Comparison of ENCODE assay signal across 1 cellular context in genomic region chr1:94961582-94961981, GRCh38.
A peak's percentile ranks its signal among the peaks of the same experiment; 100 is the strongest.
TF ChIP-seq lines count a peak whose summit lies in the region.

No MANE protein-coding gene starts in this region.

TF ChIP-seq in HepG2, 621 proteins besides CTCF, POLR2A, EP300 and RAD21 (continues in another document):
- no peak for TF ChIP-seq CBX2 (IDR thresholded peaks at IDR 0.05; ENCODE audit: low read depth, low read length)
- no peak for TF ChIP-seq CBX2 (CRISPR knock-in tag; IDR thresholded peaks at IDR 0.05; ENCODE audit: low read depth)
- peak; percentile 69; the same call in 1 of the 2 replicates for TF ChIP-seq MIXL1 (CRISPR knock-in tag; IDR thresholded peaks at IDR 0.05)
- no peak for TF ChIP-seq MAFF (IDR thresholded peaks at IDR 0.05; ENCODE audit: low read depth, low read length)
- no peak for TF ChIP-seq CCAR2 (optimal IDR thresholded peaks at IDR 0.05; ENCODE audit: low read depth, low read length)
- 0 out of 2 replicates have a peak, but pooled peaks have one; percentile 18 for TF ChIP-seq ERF (CRISPR knock-in tag; IDR thresholded peaks at IDR 0.05)
- TF ChIP-seq DMAP1 (CRISPR knock-in tag; IDR thresholded peaks at IDR 0.05), result no peak
- no peak for TF ChIP-seq ZNF235 (CRISPR knock-in tag; IDR thresholded peaks at IDR 0.05; ENCODE audit: borderline replicate concordance)
- no peak for TF ChIP-seq MTF2 (CRISPR knock-in tag; IDR thresholded peaks at IDR 0.05; ENCODE audit: borderline replicate concordance)
- TF ChIP-seq ZNF101 (CRISPR knock-in tag; IDR thresholded peaks at IDR 0.05; ENCODE audit: borderline replicate concordance, low read depth), result no peak
- no peak for TF ChIP-seq ATAD3A (CRISPR knock-in tag; IDR thresholded peaks at IDR 0.05)
- TF ChIP-seq ZNF564 (CRISPR knock-in tag; IDR thresholded peaks at IDR 0.05), result no peak
- TF ChIP-seq PCBP1 (IDR thresholded peaks at IDR 0.05; ENCODE audit: borderline replicate concordance, low read depth, low read length), result no peak
- TF ChIP-seq, protein P1, sequence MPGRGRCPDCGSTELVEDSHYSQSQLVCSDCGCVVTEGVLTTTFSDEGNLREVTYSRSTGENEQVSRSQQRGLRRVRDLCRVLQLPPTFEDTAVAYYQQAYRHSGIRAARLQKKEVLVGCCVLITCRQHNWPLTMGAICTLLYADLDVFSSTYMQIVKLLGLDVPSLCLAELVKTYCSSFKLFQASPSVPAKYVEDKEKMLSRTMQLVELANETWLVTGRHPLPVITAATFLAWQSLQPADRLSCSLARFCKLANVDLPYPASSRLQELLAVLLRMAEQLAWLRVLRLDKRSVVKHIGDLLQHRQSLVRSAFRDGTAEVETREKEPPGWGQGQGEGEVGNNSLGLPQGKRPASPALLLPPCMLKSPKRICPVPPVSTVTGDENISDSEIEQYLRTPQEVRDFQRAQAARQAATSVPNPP (CRISPR knock-in tag; IDR thresholded peaks at IDR 0.05), result no peak
- TF ChIP-seq KLF11 (CRISPR knock-in tag; IDR thresholded peaks at IDR 0.05), result no peak
- TF ChIP-seq, protein P2, sequence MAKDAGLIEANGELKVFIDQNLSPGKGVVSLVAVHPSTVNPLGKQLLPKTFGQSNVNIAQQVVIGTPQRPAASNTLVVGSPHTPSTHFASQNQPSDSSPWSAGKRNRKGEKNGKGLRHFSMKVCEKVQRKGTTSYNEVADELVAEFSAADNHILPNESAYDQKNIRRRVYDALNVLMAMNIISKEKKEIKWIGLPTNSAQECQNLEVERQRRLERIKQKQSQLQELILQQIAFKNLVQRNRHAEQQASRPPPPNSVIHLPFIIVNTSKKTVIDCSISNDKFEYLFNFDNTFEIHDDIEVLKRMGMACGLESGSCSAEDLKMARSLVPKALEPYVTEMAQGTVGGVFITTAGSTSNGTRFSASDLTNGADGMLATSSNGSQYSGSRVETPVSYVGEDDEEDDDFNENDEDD (CRISPR knock-in tag; IDR thresholded peaks at IDR 0.05; ENCODE audit: borderline replicate concordance), result no peak
- no peak for TF ChIP-seq PRDM15 (CRISPR knock-in tag; IDR thresholded peaks at IDR 0.05)
- TF ChIP-seq RBM39 (IDR thresholded peaks at IDR 0.05; ENCODE audit: low read depth, low read length, poor library complexity, severe bottlenecking), result no peak
- TF ChIP-seq ELF1 (CRISPR knock-in tag; IDR thresholded peaks at IDR 0.05), result no peak
- no peak for TF ChIP-seq ZNF44 (CRISPR knock-in tag; IDR thresholded peaks at IDR 0.05)
- TF ChIP-seq ZNF800 (CRISPR knock-in tag; IDR thresholded peaks at IDR 0.05), result no peak
- TF ChIP-seq, protein P3, sequence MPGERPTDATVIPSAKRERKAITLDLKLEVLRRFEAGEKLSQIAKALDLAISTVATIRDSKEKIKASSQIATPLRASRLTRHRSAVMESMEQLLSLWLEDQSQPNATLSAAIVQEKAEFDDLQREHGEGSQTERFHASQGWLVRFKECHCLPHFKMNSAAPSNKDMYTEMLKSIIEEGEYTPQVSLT (CRISPR knock-in tag; IDR thresholded peaks at IDR 0.05; ENCODE audit: borderline replicate concordance, low read depth), result no peak
- TF ChIP-seq ASH2L (IDR thresholded peaks at IDR 0.05; ENCODE audit: insufficient read length, low read depth, low read length), result peak; percentile 15
- TF ChIP-seq, protein P4, sequence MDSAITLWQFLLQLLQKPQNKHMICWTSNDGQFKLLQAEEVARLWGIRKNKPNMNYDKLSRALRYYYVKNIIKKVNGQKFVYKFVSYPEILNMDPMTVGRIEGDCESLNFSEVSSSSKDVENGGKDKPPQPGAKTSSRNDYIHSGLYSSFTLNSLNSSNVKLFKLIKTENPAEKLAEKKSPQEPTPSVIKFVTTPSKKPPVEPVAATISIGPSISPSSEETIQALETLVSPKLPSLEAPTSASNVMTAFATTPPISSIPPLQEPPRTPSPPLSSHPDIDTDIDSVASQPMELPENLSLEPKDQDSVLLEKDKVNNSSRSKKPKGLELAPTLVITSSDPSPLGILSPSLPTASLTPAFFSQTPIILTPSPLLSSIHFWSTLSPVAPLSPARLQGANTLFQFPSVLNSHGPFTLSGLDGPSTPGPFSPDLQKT (CRISPR knock-in tag; IDR thresholded peaks at IDR 0.05; ENCODE audit: borderline replicate concordance), result no peak
- TF ChIP-seq ZNF180 (CRISPR knock-in tag; IDR thresholded peaks at IDR 0.05; ENCODE audit: borderline replicate concordance, low read depth), result no peak
- TF ChIP-seq, protein P5, sequence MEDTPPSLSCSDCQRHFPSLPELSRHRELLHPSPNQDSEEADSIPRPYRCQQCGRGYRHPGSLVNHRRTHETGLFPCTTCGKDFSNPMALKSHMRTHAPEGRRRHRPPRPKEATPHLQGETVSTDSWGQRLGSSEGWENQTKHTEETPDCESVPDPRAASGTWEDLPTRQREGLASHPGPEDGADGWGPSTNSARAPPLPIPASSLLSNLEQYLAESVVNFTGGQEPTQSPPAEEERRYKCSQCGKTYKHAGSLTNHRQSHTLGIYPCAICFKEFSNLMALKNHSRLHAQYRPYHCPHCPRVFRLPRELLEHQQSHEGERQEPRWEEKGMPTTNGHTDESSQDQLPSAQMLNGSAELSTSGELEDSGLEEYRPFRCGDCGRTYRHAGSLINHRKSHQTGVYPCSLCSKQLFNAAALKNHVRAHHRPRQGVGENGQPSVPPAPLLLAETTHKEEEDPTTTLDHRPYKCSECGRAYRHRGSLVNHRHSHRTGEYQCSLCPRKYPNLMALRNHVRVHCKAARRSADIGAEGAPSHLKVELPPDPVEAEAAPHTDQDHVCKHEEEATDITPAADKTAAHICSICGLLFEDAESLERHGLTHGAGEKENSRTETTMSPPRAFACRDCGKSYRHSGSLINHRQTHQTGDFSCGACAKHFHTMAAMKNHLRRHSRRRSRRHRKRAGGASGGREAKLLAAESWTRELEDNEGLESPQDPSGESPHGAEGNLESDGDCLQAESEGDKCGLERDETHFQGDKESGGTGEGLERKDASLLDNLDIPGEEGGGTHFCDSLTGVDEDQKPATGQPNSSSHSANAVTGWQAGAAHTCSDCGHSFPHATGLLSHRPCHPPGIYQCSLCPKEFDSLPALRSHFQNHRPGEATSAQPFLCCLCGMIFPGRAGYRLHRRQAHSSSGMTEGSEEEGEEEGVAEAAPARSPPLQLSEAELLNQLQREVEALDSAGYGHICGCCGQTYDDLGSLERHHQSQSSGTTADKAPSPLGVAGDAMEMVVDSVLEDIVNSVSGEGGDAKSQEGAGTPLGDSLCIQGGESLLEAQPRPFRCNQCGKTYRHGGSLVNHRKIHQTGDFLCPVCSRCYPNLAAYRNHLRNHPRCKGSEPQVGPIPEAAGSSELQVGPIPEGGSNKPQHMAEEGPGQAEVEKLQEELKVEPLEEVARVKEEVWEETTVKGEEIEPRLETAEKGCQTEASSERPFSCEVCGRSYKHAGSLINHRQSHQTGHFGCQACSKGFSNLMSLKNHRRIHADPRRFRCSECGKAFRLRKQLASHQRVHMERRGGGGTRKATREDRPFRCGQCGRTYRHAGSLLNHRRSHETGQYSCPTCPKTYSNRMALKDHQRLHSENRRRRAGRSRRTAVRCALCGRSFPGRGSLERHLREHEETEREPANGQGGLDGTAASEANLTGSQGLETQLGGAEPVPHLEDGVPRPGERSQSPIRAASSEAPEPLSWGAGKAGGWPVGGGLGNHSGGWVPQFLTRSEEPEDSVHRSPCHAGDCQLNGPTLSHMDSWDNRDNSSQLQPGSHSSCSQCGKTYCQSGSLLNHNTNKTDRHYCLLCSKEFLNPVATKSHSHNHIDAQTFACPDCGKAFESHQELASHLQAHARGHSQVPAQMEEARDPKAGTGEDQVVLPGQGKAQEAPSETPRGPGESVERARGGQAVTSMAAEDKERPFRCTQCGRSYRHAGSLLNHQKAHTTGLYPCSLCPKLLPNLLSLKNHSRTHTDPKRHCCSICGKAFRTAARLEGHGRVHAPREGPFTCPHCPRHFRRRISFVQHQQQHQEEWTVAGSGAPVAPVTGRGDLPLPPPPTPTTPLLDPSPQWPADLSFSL (CRISPR knock-in tag; IDR thresholded peaks at IDR 0.05), result no peak
- TF ChIP-seq SP1 (IDR thresholded peaks at IDR 0.05), result no peak
- 0 out of 2 replicates have a peak, but pooled peaks have one; percentile 18 for TF ChIP-seq SP1 (CRISPR knock-in tag; IDR thresholded peaks at IDR 0.05)
- no peak for TF ChIP-seq EHMT2 (IDR thresholded peaks at IDR 0.05; ENCODE audit: borderline replicate concordance, low read depth, low read length)
- no peak for TF ChIP-seq NR0B2 (CRISPR knock-in tag; IDR thresholded peaks at IDR 0.05)
- no peak for TF ChIP-seq ZNF674 (CRISPR knock-in tag; IDR thresholded peaks at IDR 0.05; ENCODE audit: low read depth)
- TF ChIP-seq, protein P6, sequence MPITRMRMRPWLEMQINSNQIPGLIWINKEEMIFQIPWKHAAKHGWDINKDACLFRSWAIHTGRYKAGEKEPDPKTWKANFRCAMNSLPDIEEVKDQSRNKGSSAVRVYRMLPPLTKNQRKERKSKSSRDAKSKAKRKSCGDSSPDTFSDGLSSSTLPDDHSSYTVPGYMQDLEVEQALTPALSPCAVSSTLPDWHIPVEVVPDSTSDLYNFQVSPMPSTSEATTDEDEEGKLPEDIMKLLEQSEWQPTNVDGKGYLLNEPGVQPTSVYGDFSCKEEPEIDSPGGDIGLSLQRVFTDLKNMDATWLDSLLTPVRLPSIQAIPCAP (CRISPR knock-in tag; IDR thresholded peaks at IDR 0.05; ENCODE audit: low read depth), result no peak
- TF ChIP-seq ZNF615 (CRISPR knock-in tag; IDR thresholded peaks at IDR 0.05; ENCODE audit: borderline replicate concordance), result no peak
- no peak for TF ChIP-seq ZNF207 (IDR thresholded peaks at IDR 0.05; ENCODE audit: borderline replicate concordance)
- TF ChIP-seq NCOR1 (IDR thresholded peaks at IDR 0.05; ENCODE audit: borderline replicate concordance, low read length), result peak; percentile 44; the same call in 1 of the 2 replicates
- peak; percentile 49; the same call in 1 of the 2 replicates for TF ChIP-seq ATF2 (CRISPR knock-in tag; IDR thresholded peaks at IDR 0.05)
- TF ChIP-seq ZNF331 (CRISPR knock-in tag; IDR thresholded peaks at IDR 0.05), result 0 out of 2 replicates have a peak, but pooled peaks have one; percentile 37
- no peak for TF ChIP-seq CC2D1A (CRISPR knock-in tag; IDR thresholded peaks at IDR 0.05)
- no peak for TF ChIP-seq ZNF256 (CRISPR knock-in tag; conservative IDR thresholded peaks at IDR 0.05)
- TF ChIP-seq ZNF660 (CRISPR knock-in tag; IDR thresholded peaks at IDR 0.05; ENCODE audit: borderline replicate concordance, low read depth), result no peak
- TF ChIP-seq, protein P7, sequence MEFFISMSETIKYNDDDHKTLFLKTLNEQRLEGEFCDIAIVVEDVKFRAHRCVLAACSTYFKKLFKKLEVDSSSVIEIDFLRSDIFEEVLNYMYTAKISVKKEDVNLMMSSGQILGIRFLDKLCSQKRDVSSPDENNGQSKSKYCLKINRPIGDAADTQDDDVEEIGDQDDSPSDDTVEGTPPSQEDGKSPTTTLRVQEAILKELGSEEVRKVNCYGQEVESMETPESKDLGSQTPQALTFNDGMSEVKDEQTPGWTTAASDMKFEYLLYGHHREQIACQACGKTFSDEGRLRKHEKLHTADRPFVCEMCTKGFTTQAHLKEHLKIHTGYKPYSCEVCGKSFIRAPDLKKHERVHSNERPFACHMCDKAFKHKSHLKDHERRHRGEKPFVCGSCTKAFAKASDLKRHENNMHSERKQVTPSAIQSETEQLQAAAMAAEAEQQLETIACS (CRISPR knock-in tag; IDR thresholded peaks at IDR 0.05), result no peak
- no peak for TF ChIP-seq ZNF629 (CRISPR knock-in tag; conservative IDR thresholded peaks at IDR 0.05)
- TF ChIP-seq NR2F2 (IDR thresholded peaks at IDR 0.05; ENCODE audit: borderline replicate concordance, low read depth), result peak; percentile 90
- TF ChIP-seq SMAD9 (CRISPR knock-in tag; IDR thresholded peaks at IDR 0.05), result no peak
